Comparison of ENCODE assay signal across 21 cellular contexts in the genomic region with DNA sequence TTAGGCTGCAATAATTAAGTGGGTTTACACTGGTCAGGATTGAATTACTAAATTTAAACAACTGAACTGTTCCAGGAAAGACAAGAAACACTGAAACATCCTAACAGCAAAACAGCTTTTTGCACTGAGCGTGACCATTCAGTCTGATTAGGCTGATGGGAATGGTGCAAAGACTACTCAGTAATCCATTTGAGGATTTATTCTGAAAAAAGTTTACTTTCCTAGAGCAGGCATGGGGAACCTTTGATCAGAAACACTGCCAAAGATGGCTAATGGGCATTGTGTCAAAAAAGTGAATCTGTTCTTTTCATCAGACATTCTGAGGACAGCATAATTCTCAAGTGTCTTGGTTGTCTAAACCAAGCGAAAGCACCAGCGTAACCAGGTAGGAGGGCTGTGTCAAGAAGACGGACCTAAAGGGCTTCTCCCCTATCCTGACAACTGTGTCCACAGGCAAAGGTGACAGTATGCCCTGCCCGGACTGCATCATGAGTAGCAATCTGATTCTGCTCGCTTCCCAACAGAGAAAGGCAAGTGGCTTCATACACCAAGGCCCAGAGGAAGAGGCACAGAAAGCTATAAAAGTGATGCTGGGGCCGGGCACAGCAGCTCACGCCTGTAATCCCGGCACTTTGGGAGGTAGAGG. TPM values are rescaled to one million over a fixed set of nuclear protein-coding genes. Genes with fewer than 3 reads are reported as not detected.
DNase-seq lines count a peak whose midpoint lies in the region; ATAC-seq and TF ChIP-seq lines count a peak whose summit lies in the region.
"Had no signal": no experiment of that assay in that cellular context is flagged by ENCODE, and none has a peak within 500 bp of the region (broad histone marks: within the 10 kb centered on the region; RNA-seq: fewer than 3 reads in every experiment).

No MANE protein-coding gene starts in this region.

- H3K27ac Mint-ChIP-seq in activated CD4-positive, alpha-beta T cell treated with anti-CD3 and anti-CD28 coated beads, Interleukin-2, amount 10 ng/mL, durations not matched to agents 24 days and 14 days, result peak overlapping the region; percentile 11
- peak overlapping the region in 5 of 7 donors; percentile 5 to 79 (median 42) for H3K27ac Mint-ChIP-seq in CD14-positive monocyte
- peak overlapping the region; percentile 52 for H3K27ac Mint-ChIP-seq in central memory CD8-positive, alpha-beta T cell (ENCODE audit: low read depth)
- H3K27ac Mint-ChIP-seq in nephron progenitor cell, result peak overlapping the region; percentile 5
- no peak overlapping the region for H3K27ac Mint-ChIP-seq in MCF 10A (ENCODE audit: low read depth, unreplicated experiment)
- H3K27ac Mint-ChIP-seq: H9, HFFc6 had no signal

- DNase-seq in activated CD4-positive, alpha-beta T cell treated with anti-CD3 and anti-CD28 coated beads, Interleukin-2, amount 10 ng/mL, durations not matched to agents 24 days and 14 days, result no peak
- no peak for DNase-seq in activated CD4-positive, alpha-beta T cell treated with anti-CD3 and anti-CD28 coated beads for 4 hours
- DNase-seq in CD14-positive monocyte (ENCODE audit: low spot score), result no peak
- DNase-seq in central memory CD8-positive, alpha-beta T cell (ENCODE audit: low spot score in 2 of 2), result no peak
- no peak for DNase-seq in nephron progenitor cell
- DNase-seq in G401 (ENCODE audit: low spot score), result no peak
- DNase-seq in osteoblast (ENCODE audit: insufficient read length, low spot score, missing footprints), result no peak
- no peak for DNase-seq in MCF 10A (ENCODE audit: unreplicated experiment)
- DNase-seq: AML-193, C1 segment of cervical spinal cord, GM23248, H9, HFFc6, MM.1S, NCI-H1048, NCI-H1417 treated with DMSO at 0.1 percent for 48 hours, NCI-H187, NCI-H446, NCI-H526, SJCRH30 had no signal

- no TSS peak for BruUV-seq in MCF 10A (replicated peaks; lab: Mats Ljungman, UMichigan)

- in situ Hi-C loops in G401 (cut with HindIII; ENCODE audit: low sequenced_read_pairs), result no loop called here

- no peak for ATAC-seq in central memory CD8-positive, alpha-beta T cell (replicated peaks; ENCODE audit: extremely low read depth, poor library complexity, severe bottlenecking)

- peaks cover 15% of the 10 kb centered on the region for H3K4me1 Mint-ChIP-seq in activated CD4-positive, alpha-beta T cell treated with anti-CD3 and anti-CD28 coated beads, Interleukin-2, amount 10 ng/mL, durations not matched to agents 24 days and 14 days
- H3K4me1 Mint-ChIP-seq in CD14-positive monocyte (peaks cover 47% of the 10 kb centered on the region), nephron progenitor cell (peaks cover 5% of the 10 kb centered on the region), MCF 10A (ENCODE audit: insufficient read depth, unreplicated experiment) (peaks cover 5% of the 10 kb centered on the region)
- H3K4me1 Mint-ChIP-seq in central memory CD8-positive, alpha-beta T cell, result no peaks in the 10 kb centered on the region
- H3K4me1 Mint-ChIP-seq: H9 had no signal

- H3K9me3 Mint-ChIP-seq in activated CD4-positive, alpha-beta T cell treated with anti-CD3 and anti-CD28 coated beads, Interleukin-2, amount 10 ng/mL, durations not matched to agents 24 days and 14 days, result no peaks in the 10 kb centered on the region
- no peaks in the 10 kb centered on the region for H3K9me3 Mint-ChIP-seq in CD14-positive monocyte
- H3K9me3 Mint-ChIP-seq in central memory CD8-positive, alpha-beta T cell, result no peaks in the 10 kb centered on the region
- no peaks in the 10 kb centered on the region for H3K9me3 Mint-ChIP-seq in nephron progenitor cell
- H3K9me3 Mint-ChIP-seq in MCF 10A (ENCODE audit: unreplicated experiment), result no peaks in the 10 kb centered on the region
- H3K9me3 Mint-ChIP-seq: H9, HFFc6 had no signal

- no peak overlapping the region for H3K27ac ChIP-seq in osteoblast (ENCODE audit: low read depth, low read length)
- H3K27ac ChIP-seq: 22Rv1, GM23248, SJCRH30 had no signal

- peaks cover 31% of the 10 kb centered on the region for H3K36me3 ChIP-seq in osteoblast (ENCODE audit: insufficient read depth, low read length)

- no peak overlapping the region for H2AFZ ChIP-seq in osteoblast (ENCODE audit: low read length)
- H2AFZ ChIP-seq: GM23248 had no signal

- H3K4me3 ChIP-seq in osteoblast (ENCODE audit: insufficient read depth, low read length), result no peak overlapping the region
- H3K4me3 ChIP-seq: GM23248, SJCRH30 had no signal

- H3K4me2 ChIP-seq in osteoblast (ENCODE audit: insufficient read depth, low read length), result no peak overlapping the region

- CTCF ChIA-PET in MCF 10A (lab: Yijun Ruan, JAX), result interaction anchor here (0.6 to 0.7 kb wide), 2 partner anchors 221 to 638 kb away, joined by 3 read pairs; no protein-coding TSS in a partner anchor

- no peaks in the 10 kb centered on the region for H3K27me3 Mint-ChIP-seq in activated CD4-positive, alpha-beta T cell treated with anti-CD3 and anti-CD28 coated beads, Interleukin-2, amount 10 ng/mL, durations not matched to agents 24 days and 14 days
- H3K27me3 Mint-ChIP-seq in CD14-positive monocyte (ENCODE audit: low read depth in 3 of 3), result no peaks in the 10 kb centered on the region
- no peaks in the 10 kb centered on the region for H3K27me3 Mint-ChIP-seq in central memory CD8-positive, alpha-beta T cell
- H3K27me3 Mint-ChIP-seq in nephron progenitor cell (ENCODE audit: low read depth, poor library complexity), result no peaks in the 10 kb centered on the region
- H3K27me3 Mint-ChIP-seq in MCF 10A (ENCODE audit: insufficient read depth, unreplicated experiment), result no peaks in the 10 kb centered on the region

- TF ChIP-seq CTCF in CD14-positive monocyte (IDR thresholded peaks at IDR 0.05) (no peak), nephron progenitor cell (IDR thresholded peaks at IDR 0.05) (no peak), osteoblast (IDR thresholded peaks at IDR 0.05; ENCODE audit: extremely low read depth, low read depth, low read length) (no peak), MCF 10A (IDR thresholded peaks at IDR 0.05; ENCODE audit: unreplicated experiment) (no peak)

- no peak overlapping the region for H3K4me3 Mint-ChIP-seq in activated CD4-positive, alpha-beta T cell treated with anti-CD3 and anti-CD28 coated beads, Interleukin-2, amount 10 ng/mL, durations not matched to agents 24 days and 14 days
- H3K4me3 Mint-ChIP-seq in CD14-positive monocyte (no peak overlapping the region), nephron progenitor cell (no peak overlapping the region), MCF 10A (ENCODE audit: unreplicated experiment) (no peak overlapping the region)
- no peak overlapping the region for H3K4me3 Mint-ChIP-seq in central memory CD8-positive, alpha-beta T cell
- H3K4me3 Mint-ChIP-seq: H9, HFFc6 had no signal

- no peaks in the 10 kb centered on the region for H3K27me3 ChIP-seq in osteoblast (ENCODE audit: insufficient read depth, low read length)
- H3K27me3 ChIP-seq: SJCRH30 had no signal

- peaks cover 47% of the 10 kb centered on the region for H3K36me3 Mint-ChIP-seq in activated CD4-positive, alpha-beta T cell treated with anti-CD3 and anti-CD28 coated beads, Interleukin-2, amount 10 ng/mL, durations not matched to agents 24 days and 14 days (ENCODE audit: low read depth)
- H3K36me3 Mint-ChIP-seq in CD14-positive monocyte (peaks cover 43 to 63% of the 10 kb centered on the region in 2 donors), nephron progenitor cell (ENCODE audit: low read depth) (peaks cover 37% of the 10 kb centered on the region), MCF 10A (ENCODE audit: insufficient read depth, unreplicated experiment) (peaks cover 61% of the 10 kb centered on the region)
- H3K36me3 Mint-ChIP-seq in central memory CD8-positive, alpha-beta T cell (ENCODE audit: insufficient read depth), result peaks cover 25% of the 10 kb centered on the region

- H3K9me3 ChIP-seq in osteoblast (ENCODE audit: low read depth, low read length), result no peaks in the 10 kb centered on the region
- H3K9me3 ChIP-seq: SJCRH30 had no signal

- POLR2A ChIA-PET in MCF 10A (lab: Yijun Ruan, JAX), result interaction anchor here (0.6 to 1.4 kb wide), 2 partner anchors 19 to 30 kb away, joined by 3 read pairs; no protein-coding TSS in a partner anchor

- intact Hi-C loops in activated CD4-positive, alpha-beta T cell treated with anti-CD3 and anti-CD28 coated beads, Interleukin-2, amount 10 ng/mL, durations not matched to agents 24 days and 14 days (cut with micrococcal nuclease), result loop anchor here (5.0 kb wide), 2 partner anchors 82 to 137 kb away; partner anchors contain the start of gene PSMD5
- intact Hi-C loops in CD14-positive monocyte (cut with micrococcal nuclease) (loop anchor here in 1 of 2 donors (5.0 kb wide), 1 partner anchor 297 kb away; no protein-coding TSS in a partner anchor), MCF 10A (cut with micrococcal nuclease) (no loop called here)

- H3K79me2 ChIP-seq in osteoblast (ENCODE audit: insufficient read depth, low read length), result no peaks in the 10 kb centered on the region

- H3K4me1 ChIP-seq in osteoblast (ENCODE audit: insufficient read depth, low read length), result no peaks in the 10 kb centered on the region
- H3K4me1 ChIP-seq: SJCRH30 had no signal

- H4K20me1 ChIP-seq in osteoblast (ENCODE audit: insufficient read depth, low read length), result peaks cover 6% of the 10 kb centered on the region

RNA-seq across cellular contexts. Expression of gene FBXW2, which starts 33.3 kb away (rescaled TPM):
- total RNA-seq in activated CD4-positive, alpha-beta T cell treated with anti-CD3 and anti-CD28 coated beads, Interleukin-2, amount 10 ng/mL, durations not matched to agents 24 days and 14 days, result 84.9 and 87.9 TPM in 2 replicates
- polyA plus RNA-seq in CD14-positive monocyte, result 10 to 100 TPM; 20.0 to 30.8 TPM
- total RNA-seq in G401 (2014; rRNA removed; shearing (Covaris generic)), result 19.0 and 19.1 TPM in 2 replicates
- total RNA-seq in osteoblast, result 36.9 and 41.0 TPM in 2 replicates
- 53.9 and 58.4 TPM in 2 replicates for total RNA-seq in MCF 10A (2022)

RNA-seq across cellular contexts. Expression of gene MEGF9, which starts 45.6 kb away (rescaled TPM):
- total RNA-seq in activated CD4-positive, alpha-beta T cell treated with anti-CD3 and anti-CD28 coated beads, Interleukin-2, amount 10 ng/mL, durations not matched to agents 24 days and 14 days, result 4.5 and 4.9 TPM in 2 replicates
- 10 to 100 TPM; 89.7 to 92.8 TPM for polyA plus RNA-seq in CD14-positive monocyte
- total RNA-seq in G401 (2014; rRNA removed; shearing (Covaris generic)), result 4.2 and 7.5 TPM in 2 replicates
- total RNA-seq in osteoblast (10.9 and 11.8 TPM in 2 replicates), MCF 10A (2022) (5.7 and 6.9 TPM in 2 replicates)
